Comparison of ENCODE assay signal across 18 cellular contexts in the genomic region with DNA sequence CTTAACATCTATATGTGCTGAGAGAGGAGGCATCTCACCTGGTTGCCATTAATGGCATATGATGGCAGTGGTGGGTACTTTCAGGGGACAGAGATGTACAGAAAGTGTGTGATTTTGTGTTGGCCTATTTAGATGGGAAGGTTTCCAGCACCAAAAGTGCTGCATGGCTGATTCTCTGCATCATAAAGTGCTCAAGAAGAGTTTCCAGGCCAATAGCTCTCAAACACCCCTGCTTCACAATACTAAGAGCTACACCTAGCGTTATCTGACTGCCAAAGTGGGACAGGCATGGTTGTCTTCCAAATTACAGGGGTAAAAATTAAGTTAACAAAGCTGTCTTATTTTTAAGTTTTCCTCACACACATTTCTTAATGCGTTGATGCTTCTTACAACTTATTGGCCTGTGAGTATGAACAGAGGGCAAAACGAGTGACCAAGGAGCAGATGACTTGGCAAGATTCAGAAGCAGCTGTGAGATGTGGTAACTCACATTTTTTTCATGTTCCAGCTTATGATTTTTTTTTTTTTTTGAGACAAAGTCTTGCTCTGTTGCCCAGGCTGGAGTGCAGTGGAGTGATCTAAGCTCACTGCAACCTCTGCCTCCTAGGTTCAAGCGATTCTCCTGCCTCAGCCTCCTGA. TPM values are rescaled to one million over a fixed set of nuclear protein-coding genes. Genes with fewer than 3 reads are reported as not detected.
DNase-seq lines count a peak whose midpoint lies in the region; ATAC-seq and TF ChIP-seq lines count a peak whose summit lies in the region.
"Had no signal": no experiment of that assay in that cellular context is flagged by ENCODE, and none has a peak within 500 bp of the region (broad histone marks: within the 10 kb centered on the region; RNA-seq: fewer than 3 reads in every experiment).

No MANE protein-coding gene starts in this region.

- DNase-seq in AG08395 (ENCODE audit: low spot score) = peak; percentile 48
- peak; percentile 14 for DNase-seq in SK-MEL-5 (ENCODE audit: low read depth, low spot score)
- peak; percentile 83 for DNase-seq in fibroblast of villous mesenchyme (ENCODE audit: low read depth)
- no peak for DNase-seq in neural crest cell (ENCODE audit: low read depth, low spot score)
- no peak for DNase-seq in ovary
- DNase-seq in T-helper 2 cell treated with Interferon-gamma antibody and Interleukin-4, amounts not matched to agents 5 μg/mL and 100 μg/mL, for 36 hours (ENCODE audit: low spot score) = no peak
- no peak for DNase-seq in MG63
- DNase-seq in WTC11 (ENCODE audit: low spot score) = no peak
- DNase-seq: activated CD4-positive, alpha-beta T cell treated with anti-CD3 and anti-CD28 coated beads for 1 hour; activated gamma-delta T cell; body of pancreas; Caco-2; mesendoderm; NCI-H1436 treated with DMSO at 0.1 percent for 48 hours; NCI-H446; SIG-M5 had no signal

- no peak for ATAC-seq in WTC11
- ATAC-seq: body of pancreas had no signal

- H3K36me3 ChIP-seq in ovary = no peaks in the 10 kb centered on the region
- H3K36me3 ChIP-seq in MG63 = no peaks in the 10 kb centered on the region
- H3K36me3 ChIP-seq: neural progenitor cell had no signal

- 78 to 80% (median 79%) methylated on average over 4 of the region's 4 CpGs for WGBS in ovary, 3 donors

- H3K4me3 ChIP-seq in fibroblast of villous mesenchyme (ENCODE audit: low read depth, low read length) (no peak overlapping the region), ovary (no peak overlapping the region), MG63 (no peak overlapping the region)
- H3K4me3 ChIP-seq: body of pancreas, neural progenitor cell had no signal

- H3K4me3 Mint-ChIP-seq in neural crest cell = peak overlapping the region; percentile 9
- no peak overlapping the region for H3K4me3 Mint-ChIP-seq in T-helper 2 cell treated with Interferon-gamma antibody and Interleukin-4, amounts not matched to agents 5 μg/mL and 100 μg/mL, for 36 hours
- no peak overlapping the region for H3K4me3 Mint-ChIP-seq in WTC11
- H3K4me3 Mint-ChIP-seq: neural progenitor cell, type B pancreatic cell had no signal

- no peaks in the 10 kb centered on the region for H3K27me3 ChIP-seq in ovary
- peaks cover 10% of the 10 kb centered on the region for H3K27me3 ChIP-seq in MG63
- H3K27me3 ChIP-seq: body of pancreas had no signal

- peaks cover 12% of the 10 kb centered on the region for H3K27me3 Mint-ChIP-seq in neural crest cell (ENCODE audit: low read depth)
- peaks cover 22% of the 10 kb centered on the region for H3K27me3 Mint-ChIP-seq in T-helper 2 cell treated with Interferon-gamma antibody and Interleukin-4, amounts not matched to agents 5 μg/mL and 100 μg/mL, for 36 hours (ENCODE audit: low read depth)
- peaks cover 22% of the 10 kb centered on the region for H3K27me3 Mint-ChIP-seq in WTC11 (ENCODE audit: low read depth)

- no peak for TF ChIP-seq CTCF in fibroblast of villous mesenchyme (IDR thresholded peaks at IDR 0.05; ENCODE audit: insufficient read depth, low read depth, low read length)
- TF ChIP-seq CTCF in neural crest cell (conservative IDR thresholded peaks at IDR 0.05) = no peak
- TF ChIP-seq CTCF in ovary (IDR thresholded peaks at IDR 0.05) = no peak
- TF ChIP-seq CTCF in WTC11 (IDR thresholded peaks at IDR 0.05) = no peak

- POLR2A ChIA-PET in WTC11 (lab: Charles Lee) = no interaction called here

- H3K9me3 ChIP-seq in ovary (peaks cover 0 to 5% of the 10 kb centered on the region in 2 donors), MG63 (no peaks in the 10 kb centered on the region)
- H3K9me3 ChIP-seq: body of pancreas, Caco-2 had no signal

- in situ Hi-C loops in SK-MEL-5 (cut with HindIII; ENCODE audit: low pct_unique_long_range_greater_than_20kb, low sequenced_read_pairs) = no loop called here

- no peak overlapping the region for H3K27ac ChIP-seq in ovary
- H3K27ac ChIP-seq: body of pancreas, neural progenitor cell had no signal

- TF ChIP-seq EP300 in ovary (IDR thresholded peaks at IDR 0.05) = no peak

- no peaks in the 10 kb centered on the region for H3K4me1 ChIP-seq in ovary (ENCODE audit: insufficient read depth)
- H3K4me1 ChIP-seq: Caco-2, neural progenitor cell had no signal

- H3K27ac Mint-ChIP-seq in neural crest cell (ENCODE audit: unreplicated experiment) (no peak overlapping the region), WTC11 (no peak overlapping the region)
- H3K27ac Mint-ChIP-seq in T-helper 2 cell treated with Interferon-gamma antibody and Interleukin-4, amounts not matched to agents 5 μg/mL and 100 μg/mL, for 36 hours = no peak overlapping the region
- H3K27ac Mint-ChIP-seq: neural progenitor cell, type B pancreatic cell had no signal

- H3K9me3 Mint-ChIP-seq in neural crest cell (peaks cover 4% of the 10 kb centered on the region), WTC11 (peaks cover 15% of the 10 kb centered on the region)
- peaks cover under 1% of the 10 kb centered on the region for H3K9me3 Mint-ChIP-seq in T-helper 2 cell treated with Interferon-gamma antibody and Interleukin-4, amounts not matched to agents 5 μg/mL and 100 μg/mL, for 36 hours
- H3K9me3 Mint-ChIP-seq: type B pancreatic cell had no signal

- TF ChIP-seq POLR2A in ovary (IDR thresholded peaks at IDR 0.05) = no peak

- intact Hi-C loops in ovary (cut with DNase I) = no loop called here

- CTCF ChIA-PET in WTC11 (lab: Charles Lee) = interaction anchor here (0.9 to 4.7 kb wide), 4 partner anchors 12 to 342 kb away, joined by 3 to 57 read pairs (median 7); no protein-coding TSS in a partner anchor

- H3K4me1 Mint-ChIP-seq in neural crest cell (peaks cover 3% of the 10 kb centered on the region), WTC11 (0 out of 2 replicates have a peak, but pooled peaks cover 3% of the 10 kb centered on the region)
- no peaks in the 10 kb centered on the region for H3K4me1 Mint-ChIP-seq in T-helper 2 cell treated with Interferon-gamma antibody and Interleukin-4, amounts not matched to agents 5 μg/mL and 100 μg/mL, for 36 hours (ENCODE audit: low read depth)
- H3K4me1 Mint-ChIP-seq: neural progenitor cell had no signal

- H3K36me3 Mint-ChIP-seq in neural crest cell (ENCODE audit: low read depth) = peaks cover 4% of the 10 kb centered on the region
- no peaks in the 10 kb centered on the region for H3K36me3 Mint-ChIP-seq in T-helper 2 cell treated with Interferon-gamma antibody and Interleukin-4, amounts not matched to agents 5 μg/mL and 100 μg/mL, for 36 hours (ENCODE audit: low read depth)
- H3K36me3 Mint-ChIP-seq in WTC11 = peaks cover 4% of the 10 kb centered on the region
- H3K36me3 Mint-ChIP-seq: type B pancreatic cell had no signal

TF ChIP-seq in WTC11, 78 proteins besides CTCF, POLR2A, EP300 and RAD21 (continues in another document):
- TF ChIP-seq MXD4 (CRISPR knock-in tag; IDR thresholded peaks at IDR 0.05; ENCODE audit: borderline replicate concordance) = no peak
- no peak for TF ChIP-seq TEAD1 (CRISPR knock-in tag; IDR thresholded peaks at IDR 0.05)
- no peak for TF ChIP-seq NR1H2 (CRISPR knock-in tag; IDR thresholded peaks at IDR 0.05)
- no peak for TF ChIP-seq TP53 (CRISPR knock-in tag; IDR thresholded peaks at IDR 0.05)
- no peak for TF ChIP-seq KAT7 (CRISPR knock-in tag; IDR thresholded peaks at IDR 0.05; ENCODE audit: borderline replicate concordance)
- TF ChIP-seq, protein P1, sequence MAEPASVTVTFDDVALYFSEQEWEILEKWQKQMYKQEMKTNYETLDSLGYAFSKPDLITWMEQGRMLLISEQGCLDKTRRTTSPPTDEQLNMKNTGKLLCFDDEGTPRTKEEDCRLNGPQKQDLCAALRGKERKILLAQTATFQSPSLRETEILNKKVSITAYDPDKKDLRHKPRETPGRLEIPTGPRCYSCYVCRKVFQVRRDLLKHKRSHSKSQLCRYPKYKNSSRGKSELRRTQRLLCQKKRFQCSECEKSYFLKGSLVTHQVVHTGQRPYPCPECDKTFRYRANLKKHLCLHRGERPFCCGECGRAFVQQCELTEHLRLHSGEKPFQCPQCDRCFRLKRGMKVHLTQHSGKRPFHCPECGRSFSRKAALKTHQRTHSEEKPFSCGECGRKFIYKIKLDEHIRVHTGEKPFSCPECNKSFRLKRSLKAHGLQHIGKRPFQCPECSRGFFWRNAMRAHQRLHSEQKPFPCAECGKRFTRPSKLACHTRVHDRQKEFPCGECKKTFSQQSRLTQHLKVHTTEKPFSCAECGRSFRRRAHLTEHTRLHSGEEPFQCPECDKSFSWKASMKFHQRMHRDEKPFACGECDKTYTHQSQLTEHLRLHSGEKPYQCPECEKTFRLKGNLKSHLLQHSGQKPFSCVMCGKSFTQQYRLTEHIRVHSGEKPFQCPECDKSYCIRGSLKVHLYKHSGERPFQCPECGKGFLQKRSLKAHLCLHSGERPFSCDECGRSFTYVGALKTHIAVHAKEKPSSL (CRISPR knock-in tag; conservative IDR thresholded peaks at IDR 0.05) = no peak

RNA-seq across cellular contexts. Expression of gene VEPH1, which starts 41.4 kb away (rescaled TPM):
- total RNA-seq in SK-MEL-5 (2014; rRNA removed; shearing (Covaris generic)) = 42.3 and 51.9 TPM in 2 replicates
- polyA plus RNA-seq in SK-MEL-5 (2015; cell fraction: cytosol; rRNA removed) = 9.6 and 14.6 TPM in 2 replicates
- 7.9 and 30.2 TPM in 2 replicates for polyA plus RNA-seq in SK-MEL-5 (2015; cell fraction: nucleus; rRNA removed)
- total RNA-seq in fibroblast of villous mesenchyme (8.6 and 10.3 TPM in 2 replicates), neural crest cell (8.0 and 8.8 TPM in 2 replicates), ovary (1 to 10 TPM in 5 of 7 donors, under 1 TPM in 1, not detected in 1; 0.23 to 4.6 (median 1.9) TPM), WTC11 (2021) (9.2 to 10.8 TPM (median 10.1 TPM) in 3 replicates)
- 1 to 10 TPM in 1 of 2 donors, under 1 TPM in 1; 0.48 to 1.3 TPM for polyA plus RNA-seq in ovary
- total RNA-seq in MG63 (2014; rRNA removed; shearing (Covaris generic); ENCODE audit: low replicate concordance) = not detected in 2 replicates

Comparison
In these comparisons a context has a peak if more than half of its experiments do, and no peak if none do; other contexts are left out.
1. DNase-seq: peak in AG08395 (single experiment), SK-MEL-5 (single experiment) and fibroblast of villous mesenchyme (single experiment); none in neural crest cell (single experiment), ovary (0 of 5), T-helper 2 cell treated with Interferon-gamma antibody and Interleukin-4, amounts not matched to agents 5 μg/mL and 100 μg/mL, for 36 hours (single experiment), MG63 (single experiment) and WTC11 (single experiment).